9 cellular contexts compared by ENCODE assay signal in the genomic region with DNA sequence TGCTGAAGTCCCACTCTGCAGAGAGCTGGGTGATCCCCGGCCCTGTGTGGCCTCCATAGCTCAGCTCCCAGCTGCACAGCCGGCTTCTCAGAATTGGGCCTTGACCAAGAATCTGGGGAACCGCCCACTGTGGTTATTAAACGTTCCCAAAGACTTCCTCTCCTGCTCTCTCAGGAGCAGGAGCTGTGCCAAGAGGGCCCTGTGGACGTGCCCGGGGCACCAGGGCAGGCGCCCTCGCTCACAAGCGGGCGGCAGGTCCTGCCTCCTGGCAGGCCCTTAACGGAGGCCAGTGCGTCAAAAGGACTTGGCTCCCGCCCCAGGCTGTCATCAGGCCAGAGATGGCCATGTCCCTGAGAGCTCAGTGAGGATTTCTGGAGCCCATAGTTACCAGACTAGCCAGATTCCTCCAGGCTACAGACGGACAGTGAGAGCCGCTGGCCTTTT. TPM values are rescaled to one million over a fixed set of nuclear protein-coding genes. Genes with fewer than 3 reads are reported as not detected.
A peak's percentile ranks its signal among the peaks of the same experiment; 100 is the strongest.
DNase-seq lines count a peak whose midpoint lies in the region; ATAC-seq and TF ChIP-seq lines count a peak whose summit lies in the region.
"Had no signal": no experiment of that assay in that cellular context is flagged by ENCODE, and none has a peak within 500 bp of the region (broad histone marks: within the 10 kb centered on the region; RNA-seq: fewer than 3 reads in every experiment).

No MANE protein-coding gene starts in this region.

- H3K4me3 ChIP-seq in fibroblast of lung (replicated peaks in 1 of 4; ENCODE audit: control extremely low read depth in 1 of 4, insufficient read depth in 1 of 4, low read depth in 3 of 4, low read length in 4 of 4) (no peak overlapping the region), Caco-2 (ENCODE audit: low read depth, low read length) (no peak overlapping the region), smooth muscle cell (no peak overlapping the region)

- peaks cover 14% of the 10 kb centered on the region for H3K27me3 ChIP-seq in fibroblast of lung (ENCODE audit: control insufficient read depth, insufficient read depth, low read length)
- no peaks in the 10 kb centered on the region for H3K27me3 ChIP-seq in Caco-2 (replicated peaks; ENCODE audit: control insufficient read depth, insufficient read depth, low read length)
- peaks cover 23% of the 10 kb centered on the region for H3K27me3 ChIP-seq in smooth muscle cell (ENCODE audit: low read depth)

- H3F3A ChIP-seq in smooth muscle cell (ENCODE audit: low read depth): no peaks in the 10 kb centered on the region

- H3K4me1 ChIP-seq in fibroblast of lung (ENCODE audit: control insufficient read depth, extremely low read depth, insufficient read depth, low read length): peaks cover 10% of the 10 kb centered on the region
- peaks cover 10% of the 10 kb centered on the region; the same call in 1 of the 2 replicates for H3K4me1 ChIP-seq in Caco-2
- H3K4me1 ChIP-seq in smooth muscle cell (ENCODE audit: low read depth): peaks cover 7% of the 10 kb centered on the region

- H4K20me1 ChIP-seq in fibroblast of lung (ENCODE audit: control insufficient read depth, extremely low read depth, insufficient read depth, low read length) (peaks cover 3% of the 10 kb centered on the region), smooth muscle cell (ENCODE audit: low read depth) (no peaks in the 10 kb centered on the region)

- no peak for TF ChIP-seq CTCF in Calu3 (IDR thresholded peaks at IDR 0.05; ENCODE audit: unreplicated experiment)
- TF ChIP-seq CTCF in fibroblast of lung (conservative IDR thresholded peaks at IDR 0.05 in 1 of 2, IDR thresholded peaks at IDR 0.05 in 1 of 2; ENCODE audit: low read depth in 1 of 2, low read length in 2 of 2): no peak
- no peak for TF ChIP-seq CTCF in omental fat pad (IDR thresholded peaks at IDR 0.05)
- TF ChIP-seq CTCF in Caco-2 (IDR thresholded peaks at IDR 0.05; ENCODE audit: insufficient read depth in 1 of 2, low read depth in 1 of 2, low read length in 1 of 2, severe bottlenecking in 1 of 2, unreplicated experiment in 1 of 2): no peak
- TF ChIP-seq CTCF in smooth muscle cell (IDR thresholded peaks at IDR 0.05; ENCODE audit: borderline replicate concordance, insufficient read depth, poor library complexity, severe bottlenecking): no peak

- intact Hi-C loops in Calu3 (cut with micrococcal nuclease; ENCODE audit: unreplicated experiment): no loop called here
- intact Hi-C loops in Caco-2 (cut with micrococcal nuclease; ENCODE audit: unreplicated experiment): no loop called here

- H3K4me3 Mint-ChIP-seq in Calu3 (ENCODE audit: low read depth, unreplicated experiment) (no peak overlapping the region), Caco-2 (ENCODE audit: unreplicated experiment) (no peak overlapping the region)
- H3K4me3 Mint-ChIP-seq: activated naive CD4-positive, alpha-beta T cell treated with anti-CD3 and anti-CD28 coated beads, Interleukin-2, amount 50 U/mL, for 24 hours had no signal

- H3K79me2 ChIP-seq in fibroblast of lung (ENCODE audit: control insufficient read depth, insufficient read depth, low read length) (no peaks in the 10 kb centered on the region), smooth muscle cell (ENCODE audit: low read depth) (no peaks in the 10 kb centered on the region)

- H3K9me3 ChIP-seq in fibroblast of lung (ENCODE audit: control insufficient read depth, insufficient read depth, low read depth, low read length) (no peaks in the 10 kb centered on the region), Caco-2 (no peaks in the 10 kb centered on the region), smooth muscle cell (replicated peaks; ENCODE audit: low read depth) (no peaks in the 10 kb centered on the region)

- CTCF ChIA-PET in Calu3 (lab: Charles Lee) (no interaction called here), Caco-2 (lab: Charles Lee) (no interaction called here)

- POLR2A ChIA-PET in Caco-2 (lab: Charles Lee): no interaction called here

- H3K27ac Mint-ChIP-seq in Calu3 (ENCODE audit: unreplicated experiment): no peak overlapping the region
- H3K27ac Mint-ChIP-seq in Caco-2 (ENCODE audit: unreplicated experiment): no peak overlapping the region

- no peak overlapping the region for H2AFZ ChIP-seq in fibroblast of lung (ENCODE audit: low read length)
- H2AFZ ChIP-seq in smooth muscle cell (ENCODE audit: low read depth): no peak overlapping the region

- peak; percentile 45 for ATAC-seq in omental fat pad (ENCODE audit: low FRiP score)
- ATAC-seq in HG02973 (IDR thresholded peaks at IDR 0.05; ENCODE audit: unreplicated experiment): no peak
- ATAC-seq in HG03039 (IDR thresholded peaks at IDR 0.05; ENCODE audit: unreplicated experiment): no peak

- WGBS in smooth muscle cell (ENCODE audit: low lambda C conversion rate): 88% methylated on average over 15 of the region's 15 CpGs

- peaks cover 4% of the 10 kb centered on the region for H3K36me3 Mint-ChIP-seq in Calu3 (ENCODE audit: insufficient read depth, unreplicated experiment)
- no peaks in the 10 kb centered on the region for H3K36me3 Mint-ChIP-seq in Caco-2 (ENCODE audit: insufficient read depth, unreplicated experiment)

- H3K36me3 ChIP-seq in fibroblast of lung (ENCODE audit: control insufficient read depth, insufficient read depth, low read length) (no peaks in the 10 kb centered on the region), Caco-2 (ENCODE audit: control insufficient read depth, insufficient read depth, low read length) (no peaks in the 10 kb centered on the region), smooth muscle cell (ENCODE audit: low read depth) (no peaks in the 10 kb centered on the region)

- H3K27me3 Mint-ChIP-seq in Calu3 (ENCODE audit: unreplicated experiment) (no peaks in the 10 kb centered on the region), Caco-2 (ENCODE audit: insufficient read depth, unreplicated experiment) (no peaks in the 10 kb centered on the region)
- H3K27me3 Mint-ChIP-seq: activated naive CD4-positive, alpha-beta T cell treated with anti-CD3 and anti-CD28 coated beads, Interleukin-2, amount 50 U/mL, for 24 hours had no signal

- BruUV-seq in Calu3 (replicated peaks; lab: Mats Ljungman, UMichigan) (no TSS peak), Caco-2 (replicated peaks; lab: Mats Ljungman, UMichigan) (no TSS peak)

- H3K4me2 ChIP-seq in fibroblast of lung (ENCODE audit: extremely low read depth, insufficient read depth, low read length) (peak overlapping the region; percentile 51), smooth muscle cell (no peak overlapping the region)

- no peak overlapping the region for H3K27ac ChIP-seq in fibroblast of lung (ENCODE audit: insufficient read depth, low read length)
- no peak overlapping the region for H3K27ac ChIP-seq in smooth muscle cell (ENCODE audit: low read depth)

- DNase-seq in Calu3 (peak; percentile 27), RPMI7951 (ENCODE audit: low read depth) (peak; percentile 99), fibroblast of lung (ENCODE audit: low read depth in 2 of 2) (peak; percentile 88 to 98), omental fat pad (ENCODE audit: low spot score) (peak; percentile 45), Caco-2 (no peak), smooth muscle cell (lab: John Stamatoyannopoulos, UW; ENCODE audit: unreplicated experiment) (no peak)

- H3K9me3 Mint-ChIP-seq in Calu3 (ENCODE audit: low read depth, unreplicated experiment) (no peaks in the 10 kb centered on the region), Caco-2 (ENCODE audit: unreplicated experiment) (no peaks in the 10 kb centered on the region)
- H3K9me3 Mint-ChIP-seq: activated naive CD4-positive, alpha-beta T cell treated with anti-CD3 and anti-CD28 coated beads, Interleukin-2, amount 50 U/mL, for 24 hours had no signal

- H3K9ac ChIP-seq in fibroblast of lung (ENCODE audit: insufficient read depth, low read length) (no peak overlapping the region), smooth muscle cell (ENCODE audit: low read depth) (no peak overlapping the region)

- H3K4me1 Mint-ChIP-seq in Calu3 (ENCODE audit: low read depth, unreplicated experiment): no peaks in the 10 kb centered on the region
- H3K4me1 Mint-ChIP-seq in Caco-2 (ENCODE audit: low read depth, unreplicated experiment): no peaks in the 10 kb centered on the region

RNA-seq across cellular contexts. Expression of a gene that starts 30.4 kb away (rescaled TPM):
- 0.05 and 0.20 TPM in 2 replicates for total RNA-seq in Calu3 (2022)
- 0.48 and 0.98 TPM in 2 replicates for total RNA-seq in RPMI7951 (2014; rRNA removed; shearing (Covaris generic))
- under 0.01 and 0.17 TPM in 2 replicates for total RNA-seq in fibroblast of lung
- polyA plus RNA-seq in fibroblast of lung: 0.01 TPM in 1 of 2 replicates, not detected in the other
- not detected in 2 replicates for polyA plus RNA-seq in fibroblast of lung (2012)
- not detected in 2 replicates for polyA minus RNA-seq in fibroblast of lung (ENCODE audit: low replicate concordance)
- 1 to 10 TPM; 2.0 to 8.9 (median 2.2) TPM for total RNA-seq in omental fat pad
- total RNA-seq in Caco-2 (2022): 0.57 and 0.65 TPM in 2 replicates
- 0.09 TPM in 1 of 2 replicates, not detected in the other for total RNA-seq in smooth muscle cell
- polyA plus RNA-seq in smooth muscle cell: not detected in 2 replicates

RNA-seq across cellular contexts. Expression of a gene that starts 54.4 kb away (rescaled TPM):
- total RNA-seq in Calu3 (2022) (1.4 and 2.9 TPM in 2 replicates), fibroblast of lung (1.0 and 2.1 TPM in 2 replicates), omental fat pad (10 to 100 TPM in 1 of 4 donors, 1 to 10 TPM in 3; 1.9 to 10.6 (median 4.7) TPM), Caco-2 (2022) (1.7 and 2.4 TPM in 2 replicates), smooth muscle cell (1.4 and 5.1 TPM in 2 replicates)
- 0.78 and 0.84 TPM in 2 replicates for total RNA-seq in RPMI7951 (2014; rRNA removed; shearing (Covaris generic))
- polyA plus RNA-seq in fibroblast of lung (not detected in 2 replicates), smooth muscle cell (0.15 and 2.0 TPM in 2 replicates)
- polyA plus RNA-seq in fibroblast of lung (2012): not detected in 2 replicates
- not detected in 2 replicates for polyA minus RNA-seq in fibroblast of lung (ENCODE audit: low replicate concordance)

Comparison
In these comparisons a context has a peak if more than half of its experiments do, and no peak if none do; other contexts are left out.
1. DNase-seq: peak in Calu3 (single experiment), RPMI7951 (single experiment), fibroblast of lung (2 of 2) and omental fat pad (single experiment); none in Caco-2 (0 of 2) and smooth muscle cell (single experiment).